ENCODE assay signal across 2 cellular contexts in the genomic region with DNA sequence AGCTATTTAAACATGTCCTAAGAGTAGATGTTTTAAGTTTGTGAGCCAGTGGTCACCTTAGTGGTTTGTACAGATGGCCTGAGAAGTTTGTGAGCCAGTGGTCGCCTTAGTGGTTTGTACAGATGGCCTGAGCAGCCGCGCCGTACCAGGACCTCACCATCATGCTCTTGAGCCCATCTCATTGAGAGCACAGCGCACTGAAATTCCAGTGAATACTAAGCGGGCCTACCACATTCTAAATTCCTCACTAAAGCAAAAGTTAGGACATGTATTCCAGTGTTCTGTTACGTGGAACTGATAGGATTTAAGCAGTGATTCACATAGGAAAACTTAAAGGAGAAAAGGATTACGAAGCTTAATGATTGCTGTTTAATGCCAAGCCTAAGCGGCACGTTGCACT.
TF ChIP-seq lines count a peak whose summit lies in the region.

No MANE protein-coding gene starts in this region.

TF ChIP-seq in HepG2, 621 proteins besides CTCF, POLR2A, EP300 and RAD21 (continues in another document):
- TF ChIP-seq ZSCAN22 (CRISPR knock-in tag; IDR thresholded peaks at IDR 0.05) (no peak), STAT5B (CRISPR knock-in tag; IDR thresholded peaks at IDR 0.05) (no peak), ZNF432 (CRISPR knock-in tag; IDR thresholded peaks at IDR 0.05; ENCODE audit: borderline replicate concordance) (no peak), ZNF350 (CRISPR knock-in tag; IDR thresholded peaks at IDR 0.05; ENCODE audit: borderline replicate concordance, low read depth) (no peak), ZNF280D (CRISPR knock-in tag; IDR thresholded peaks at IDR 0.05) (no peak), ZMAT3 (CRISPR knock-in tag; conservative IDR thresholded peaks at IDR 0.05) (no peak), KLF11 (CRISPR knock-in tag; IDR thresholded peaks at IDR 0.05) (no peak), AGO1 (IDR thresholded peaks at IDR 0.05; ENCODE audit: low read depth, low read length, poor library complexity, severe bottlenecking) (no peak), SIN3A (IDR thresholded peaks at IDR 0.05; ENCODE audit: borderline replicate concordance, low read depth, low read length) (no peak), TP53 (CRISPR knock-in tag; conservative IDR thresholded peaks at IDR 0.05) (no peak), ZHX1 (CRISPR knock-in tag; IDR thresholded peaks at IDR 0.05; ENCODE audit: low read depth) (no peak), ZNF33B (CRISPR knock-in tag; IDR thresholded peaks at IDR 0.05) (no peak), ZNF605 (CRISPR knock-in tag; IDR thresholded peaks at IDR 0.05) (no peak), ZNF33A (CRISPR knock-in tag; IDR thresholded peaks at IDR 0.05; ENCODE audit: borderline replicate concordance) (no peak), AHDC1 (CRISPR knock-in tag; IDR thresholded peaks at IDR 0.05; ENCODE audit: borderline replicate concordance) (no peak), SRF (IDR thresholded peaks at IDR 0.05; ENCODE audit: low read depth, low read length) (no peak)

TF ChIP-seq in HEK293T, 16 proteins besides CTCF, POLR2A, EP300 and RAD21:
- TF ChIP-seq CTBP1 (IDR thresholded peaks at IDR 0.05; ENCODE audit: borderline replicate concordance) (no peak), SUZ12 (IDR thresholded peaks at IDR 0.05) (no peak), ZNF384 (IDR thresholded peaks at IDR 0.05) (no peak), L3MBTL2 (conservative IDR thresholded peaks at IDR 0.05) (no peak), ARNT (IDR thresholded peaks at IDR 0.05) (no peak), TARDBP (IDR thresholded peaks at IDR 0.05) (no peak), PKNOX1 (IDR thresholded peaks at IDR 0.05) (no peak), NFRKB (IDR thresholded peaks at IDR 0.05) (no peak), FOXM1 (IDR thresholded peaks at IDR 0.05; ENCODE audit: borderline replicate concordance) (no peak), FOXA1 (IDR thresholded peaks at IDR 0.05) (no peak), ELF4 (IDR thresholded peaks at IDR 0.05) (no peak), BHLHE40 (IDR thresholded peaks at IDR 0.05; ENCODE audit: borderline replicate concordance) (no peak), HDGF (IDR thresholded peaks at IDR 0.05; ENCODE audit: borderline replicate concordance) (no peak), FOXK2 (IDR thresholded peaks at IDR 0.05) (no peak), LEF1 (IDR thresholded peaks at IDR 0.05; ENCODE audit: borderline replicate concordance) (no peak), SP1 (IDR thresholded peaks at IDR 0.05) (no peak)
